Comparison of ENCODE assay signal across 8 cellular contexts in genomic region chr1:156491151-156491949, GRCh38. TPM values are rescaled to one million over a fixed set of nuclear protein-coding genes. Genes with fewer than 3 reads are reported as not detected.
A peak's percentile ranks its signal among the peaks of the same experiment; 100 is the strongest.
DNase-seq lines count a peak whose midpoint lies in the region; ATAC-seq and TF ChIP-seq lines count a peak whose summit lies in the region.

No MANE protein-coding gene starts in this region.

- peaks cover 4% of the 10 kb centered on the region for H3K36me3 ChIP-seq in effector memory CD4-positive, alpha-beta T cell (ENCODE audit: control insufficient read depth, insufficient read depth, low read length)
- peaks cover 0 to 25% of the 10 kb centered on the region in 2 donors for H3K36me3 ChIP-seq in psoas muscle (ENCODE audit: insufficient read depth in 1 of 2, low read depth in 1 of 2)

- DNase-seq in NCI-H1048 (lab: John Stamatoyannopoulos, UW) = peak; percentile 64
- no peak for DNase-seq in effector memory CD4-positive, alpha-beta T cell
- peak in 1 of 2 donors; percentile 56 for DNase-seq in psoas muscle
- DNase-seq in kidney glomerular epithelial cell (lab: John Stamatoyannopoulos, UW) = no peak
- no peak for DNase-seq in OCI-M2 (lab: John Stamatoyannopoulos, UW; ENCODE audit: unreplicated experiment)
- no peak for DNase-seq in NCI-H146 (lab: John Stamatoyannopoulos, UW)

- H3K4me1 ChIP-seq in effector memory CD4-positive, alpha-beta T cell (ENCODE audit: control insufficient read depth, insufficient read depth, low read length, poor library complexity, severe bottlenecking) = peaks cover 91% of the 10 kb centered on the region
- peaks cover 91% of the 10 kb centered on the region for H3K4me1 ChIP-seq in psoas muscle

- no peak for TF ChIP-seq CTCF in GM12875 (IDR thresholded peaks at IDR 0.05; ENCODE audit: borderline replicate concordance, insufficient read depth, low read depth, low read length)
- TF ChIP-seq CTCF in psoas muscle (IDR thresholded peaks at IDR 0.05) = no peak

- H3K27ac ChIP-seq in effector memory CD4-positive, alpha-beta T cell (ENCODE audit: insufficient read depth, low read length, poor library complexity, severe bottlenecking) = peak overlapping the region; percentile 58
- H3K27ac ChIP-seq in psoas muscle = peak overlapping the region; percentile 99

- no peaks in the 10 kb centered on the region for H3K9me3 ChIP-seq in effector memory CD4-positive, alpha-beta T cell (ENCODE audit: control insufficient read depth, low read length)
- no peaks in the 10 kb centered on the region for H3K9me3 ChIP-seq in psoas muscle

- intact Hi-C loops in psoas muscle (cut with DNase I) = no loop called here

- ATAC-seq in psoas muscle = peak in 3 of 4 donors; percentile 7 to 10 (median 7)
- no peak for ATAC-seq in HG02623 (IDR thresholded peaks at IDR 0.05; ENCODE audit: unreplicated experiment)

- peak overlapping the region; percentile 57 for H3K4me3 ChIP-seq in GM12875 (ENCODE audit: low read depth, low read length)
- no peak overlapping the region for H3K4me3 ChIP-seq in effector memory CD4-positive, alpha-beta T cell (ENCODE audit: insufficient read depth, low read depth, low read length, poor library complexity, severe bottlenecking)
- H3K4me3 ChIP-seq in psoas muscle = peak overlapping the region; percentile 98

- WGBS in psoas muscle, 3 donors = 32 to 57% (median 33%) methylated on average over 6 of the region's 6 CpGs

- H3K27me3 ChIP-seq in effector memory CD4-positive, alpha-beta T cell (replicated peaks; ENCODE audit: control insufficient read depth, insufficient read depth, low read length, poor library complexity, severe bottlenecking) = no peaks in the 10 kb centered on the region
- no peaks in the 10 kb centered on the region for H3K27me3 ChIP-seq in psoas muscle (ENCODE audit: insufficient read depth in 3 of 3, low read length in 2 of 3)

RNA-seq across cellular contexts. Expression of gene MEF2D, which starts 9.2 kb away (rescaled TPM):
- 100 to 1,000 TPM; 126 to 258 (median 188) TPM for total RNA-seq in psoas muscle
- polyA plus RNA-seq in psoas muscle = 10 to 100 TPM; 43.1 to 65.3 (median 58.4) TPM
